Comparison of ENCODE assay signal across 22 cellular contexts in the genomic region with DNA sequence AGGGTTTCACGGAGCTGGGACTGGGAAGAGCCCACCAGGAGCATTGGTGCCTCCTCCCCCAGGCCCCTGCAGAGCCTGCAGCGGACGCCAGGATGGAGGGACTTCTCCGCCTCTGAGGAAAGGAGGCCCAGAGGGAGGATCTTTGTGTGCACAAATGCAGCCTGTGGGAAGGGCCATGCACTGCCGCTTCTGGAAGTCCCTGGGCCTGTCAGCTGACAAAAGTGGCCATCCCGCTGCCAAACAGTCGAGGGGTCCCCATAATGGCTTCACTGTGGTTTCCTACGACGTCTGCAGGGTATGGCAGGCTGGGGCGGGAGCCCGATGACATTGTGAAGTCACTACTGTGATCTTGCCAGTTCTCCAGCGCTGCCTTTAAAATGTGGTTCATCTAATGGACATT.
DNase-seq lines count a peak whose midpoint lies in the region; ATAC-seq and TF ChIP-seq lines count a peak whose summit lies in the region.
"Had no signal": no experiment of that assay in that cellular context is flagged by ENCODE, and none has a peak within 500 bp of the region (broad histone marks: within the 10 kb centered on the region; RNA-seq: fewer than 3 reads in every experiment).

No MANE protein-coding gene starts in this region.

- H3K4me3 ChIP-seq in uterus = no peak overlapping the region
- H3K4me3 ChIP-seq: A549, SJSA1 had no signal

- no peaks in the 10 kb centered on the region for H3K4me1 ChIP-seq in uterus
- H3K4me1 ChIP-seq: A549 had no signal

- H3K36me3 ChIP-seq in uterus = no peaks in the 10 kb centered on the region
- H3K36me3 ChIP-seq: SJSA1 had no signal

- TF ChIP-seq CTCF in WTC11 (IDR thresholded peaks at IDR 0.05) (no peak), nephron progenitor cell (IDR thresholded peaks at IDR 0.05) (no peak), uterus (IDR thresholded peaks at IDR 0.05) (no peak)

- no peak; the same call in 1 of the 2 replicates for ATAC-seq in WTC11
- ATAC-seq in HG03095 (IDR thresholded peaks at IDR 0.05; ENCODE audit: unreplicated experiment) = no peak
- ATAC-seq: A549, Right ventricle myocardium inferior had no signal

- no peak overlapping the region for H3K4me3 Mint-ChIP-seq in WTC11
- H3K4me3 Mint-ChIP-seq in nephron progenitor cell = no peak overlapping the region
- H3K4me3 Mint-ChIP-seq: B cell, CD14-positive monocyte, HFFc6, IgD-negative memory B cell had no signal

- no peaks in the 10 kb centered on the region for H3K27me3 ChIP-seq in uterus
- H3K27me3 ChIP-seq: SJSA1 had no signal

- DNase-seq in WTC11 (ENCODE audit: low spot score) (no peak), islet precursor cell (peak; percentile 71), nephron progenitor cell (no peak), uterus (no peak), middle frontal gyrus (ENCODE audit: extremely low spot score, low spot score) (no peak), NCI-H748 treated with DMSO at 0.1 percent for 48 hours (lab: John Stamatoyannopoulos, UW) (no peak)
- DNase-seq: GDM1, HFFc6, Karpas-422, MV-4-11, NCI-H1105 treated with DMSO at 0.1 percent for 48 hours, NCI-H1694, NCI-H2081, NCI-H446, NCI-H526 had no signal

- no peaks in the 10 kb centered on the region for H3K9me3 ChIP-seq in uterus
- H3K9me3 ChIP-seq: A549, SJSA1 had no signal

- intact Hi-C loops in uterus (cut with DNase I; ENCODE audit: low total_unique reads) = no loop called here

- H3K27ac ChIP-seq in uterus = peak overlapping the region; percentile 80 to 83
- H3K27ac ChIP-seq: A549, SJSA1 had no signal

- H3K4me1 Mint-ChIP-seq in WTC11 (peaks cover 3% of the 10 kb centered on the region; the same call in 1 of the 2 replicates), nephron progenitor cell (no peaks in the 10 kb centered on the region)
- H3K4me1 Mint-ChIP-seq: B cell, IgD-negative memory B cell had no signal

- H3K27ac Mint-ChIP-seq in WTC11 (no peak overlapping the region), nephron progenitor cell (peak overlapping the region; percentile 77)
- H3K27ac Mint-ChIP-seq: B cell, CD14-positive monocyte, HFFc6, IgD-negative memory B cell had no signal

- H3K27me3 Mint-ChIP-seq in WTC11 (ENCODE audit: low read depth) (no peaks in the 10 kb centered on the region), nephron progenitor cell (ENCODE audit: low read depth, poor library complexity) (peaks cover 11% of the 10 kb centered on the region)
- H3K27me3 Mint-ChIP-seq: B cell, IgD-negative memory B cell had no signal

- CTCF ChIA-PET in WTC11 (lab: Charles Lee) = interaction anchor here (1.1 to 3.6 kb wide), 5 partner anchors 18 to 91 kb away, joined by 4 to 16 read pairs (median 5); no protein-coding TSS in a partner anchor

- H3K9me3 Mint-ChIP-seq in WTC11 (no peaks in the 10 kb centered on the region), nephron progenitor cell (no peaks in the 10 kb centered on the region)
- H3K9me3 Mint-ChIP-seq: HFFc6, IgD-negative memory B cell had no signal

- TF ChIP-seq POLR2A in uterus (IDR thresholded peaks at IDR 0.05) = no peak

- H3K36me3 Mint-ChIP-seq in WTC11 = no peaks in the 10 kb centered on the region
- no peaks in the 10 kb centered on the region for H3K36me3 Mint-ChIP-seq in nephron progenitor cell (ENCODE audit: low read depth)
- H3K36me3 Mint-ChIP-seq: CD14-positive monocyte, IgD-negative memory B cell had no signal

- POLR2A ChIA-PET in WTC11 (lab: Charles Lee) = no interaction called here

TF ChIP-seq in WTC11, 78 proteins besides CTCF, POLR2A, EP300 and RAD21:
- TF ChIP-seq, protein P1, sequence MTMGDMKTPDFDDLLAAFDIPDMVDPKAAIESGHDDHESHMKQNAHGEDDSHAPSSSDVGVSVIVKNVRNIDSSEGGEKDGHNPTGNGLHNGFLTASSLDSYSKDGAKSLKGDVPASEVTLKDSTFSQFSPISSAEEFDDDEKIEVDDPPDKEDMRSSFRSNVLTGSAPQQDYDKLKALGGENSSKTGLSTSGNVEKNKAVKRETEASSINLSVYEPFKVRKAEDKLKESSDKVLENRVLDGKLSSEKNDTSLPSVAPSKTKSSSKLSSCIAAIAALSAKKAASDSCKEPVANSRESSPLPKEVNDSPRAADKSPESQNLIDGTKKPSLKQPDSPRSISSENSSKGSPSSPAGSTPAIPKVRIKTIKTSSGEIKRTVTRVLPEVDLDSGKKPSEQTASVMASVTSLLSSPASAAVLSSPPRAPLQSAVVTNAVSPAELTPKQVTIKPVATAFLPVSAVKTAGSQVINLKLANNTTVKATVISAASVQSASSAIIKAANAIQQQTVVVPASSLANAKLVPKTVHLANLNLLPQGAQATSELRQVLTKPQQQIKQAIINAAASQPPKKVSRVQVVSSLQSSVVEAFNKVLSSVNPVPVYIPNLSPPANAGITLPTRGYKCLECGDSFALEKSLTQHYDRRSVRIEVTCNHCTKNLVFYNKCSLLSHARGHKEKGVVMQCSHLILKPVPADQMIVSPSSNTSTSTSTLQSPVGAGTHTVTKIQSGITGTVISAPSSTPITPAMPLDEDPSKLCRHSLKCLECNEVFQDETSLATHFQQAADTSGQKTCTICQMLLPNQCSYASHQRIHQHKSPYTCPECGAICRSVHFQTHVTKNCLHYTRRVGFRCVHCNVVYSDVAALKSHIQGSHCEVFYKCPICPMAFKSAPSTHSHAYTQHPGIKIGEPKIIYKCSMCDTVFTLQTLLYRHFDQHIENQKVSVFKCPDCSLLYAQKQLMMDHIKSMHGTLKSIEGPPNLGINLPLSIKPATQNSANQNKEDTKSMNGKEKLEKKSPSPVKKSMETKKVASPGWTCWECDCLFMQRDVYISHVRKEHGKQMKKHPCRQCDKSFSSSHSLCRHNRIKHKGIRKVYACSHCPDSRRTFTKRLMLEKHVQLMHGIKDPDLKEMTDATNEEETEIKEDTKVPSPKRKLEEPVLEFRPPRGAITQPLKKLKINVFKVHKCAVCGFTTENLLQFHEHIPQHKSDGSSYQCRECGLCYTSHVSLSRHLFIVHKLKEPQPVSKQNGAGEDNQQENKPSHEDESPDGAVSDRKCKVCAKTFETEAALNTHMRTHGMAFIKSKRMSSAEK (CRISPR knock-in tag; IDR thresholded peaks at IDR 0.05; ENCODE audit: borderline replicate concordance) = no peak
- no peak for TF ChIP-seq ZBTB21 (CRISPR knock-in tag; IDR thresholded peaks at IDR 0.05; ENCODE audit: borderline replicate concordance)
- TF ChIP-seq, protein P2, sequence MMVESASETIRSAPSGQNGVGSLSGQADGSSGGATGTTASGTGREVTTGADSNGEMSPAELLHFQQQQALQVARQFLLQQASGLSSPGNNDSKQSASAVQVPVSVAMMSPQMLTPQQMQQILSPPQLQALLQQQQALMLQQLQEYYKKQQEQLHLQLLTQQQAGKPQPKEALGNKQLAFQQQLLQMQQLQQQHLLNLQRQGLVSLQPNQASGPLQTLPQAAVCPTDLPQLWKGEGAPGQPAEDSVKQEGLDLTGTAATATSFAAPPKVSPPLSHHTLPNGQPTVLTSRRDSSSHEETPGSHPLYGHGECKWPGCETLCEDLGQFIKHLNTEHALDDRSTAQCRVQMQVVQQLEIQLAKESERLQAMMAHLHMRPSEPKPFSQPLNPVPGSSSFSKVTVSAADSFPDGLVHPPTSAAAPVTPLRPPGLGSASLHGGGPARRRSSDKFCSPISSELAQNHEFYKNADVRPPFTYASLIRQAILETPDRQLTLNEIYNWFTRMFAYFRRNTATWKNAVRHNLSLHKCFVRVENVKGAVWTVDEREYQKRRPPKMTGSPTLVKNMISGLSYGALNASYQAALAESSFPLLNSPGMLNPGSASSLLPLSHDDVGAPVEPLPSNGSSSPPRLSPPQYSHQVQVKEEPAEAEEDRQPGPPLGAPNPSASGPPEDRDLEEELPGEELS (CRISPR knock-in tag; IDR thresholded peaks at IDR 0.05) = 0 out of 2 replicates have a peak, but pooled peaks have one; percentile 28
